1 cellular context compared by ENCODE assay signal in the genomic region with DNA sequence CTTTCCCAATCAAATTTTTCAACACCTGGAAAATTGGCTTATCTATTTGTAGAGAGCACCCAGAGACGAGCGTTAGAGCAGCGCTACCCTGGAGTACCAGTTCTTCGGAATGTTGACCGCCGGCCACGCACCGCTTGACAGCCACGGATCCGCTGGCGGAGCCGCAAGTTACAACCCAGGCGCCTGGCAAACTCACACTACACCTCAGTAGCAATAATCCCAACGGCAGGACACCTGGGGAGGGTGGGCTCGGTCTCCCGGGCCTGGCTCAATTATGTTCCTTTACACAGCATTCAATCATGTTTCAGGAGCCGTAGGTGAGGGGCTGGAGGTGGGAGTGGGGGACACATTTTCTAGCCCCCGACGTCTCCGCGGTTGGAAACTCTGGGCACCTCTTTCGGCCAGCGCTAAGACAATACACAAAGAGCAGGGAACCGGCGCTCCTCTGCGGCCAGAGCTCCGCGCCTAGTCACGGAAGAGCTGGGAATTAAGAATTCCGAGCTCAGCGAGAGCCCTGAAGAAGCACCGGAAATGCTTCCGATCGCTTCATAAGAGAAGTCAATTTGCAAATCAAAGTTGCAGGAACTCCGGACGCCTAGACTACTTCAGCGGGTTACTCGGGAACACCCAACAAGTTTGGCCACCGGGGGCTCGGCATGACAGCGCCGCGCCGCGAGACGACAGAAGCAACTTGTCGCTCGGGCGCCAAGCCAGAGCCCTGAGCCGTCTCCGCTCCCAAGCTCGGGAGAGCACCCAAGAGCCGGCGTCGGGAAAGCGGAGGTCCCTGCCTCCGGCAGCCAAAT.
TF ChIP-seq lines count a peak whose summit lies in the region.

No MANE protein-coding gene starts in this region.

TF ChIP-seq in K562, 482 proteins besides CTCF, POLR2A, EP300 and RAD21 (continued from another document):
- TF ChIP-seq RBBP5 (IDR thresholded peaks at IDR 0.05; ENCODE audit: borderline replicate concordance, insufficient read depth, low read length, poor library complexity, severe bottlenecking): no peak
- TF ChIP-seq, protein P1, sequence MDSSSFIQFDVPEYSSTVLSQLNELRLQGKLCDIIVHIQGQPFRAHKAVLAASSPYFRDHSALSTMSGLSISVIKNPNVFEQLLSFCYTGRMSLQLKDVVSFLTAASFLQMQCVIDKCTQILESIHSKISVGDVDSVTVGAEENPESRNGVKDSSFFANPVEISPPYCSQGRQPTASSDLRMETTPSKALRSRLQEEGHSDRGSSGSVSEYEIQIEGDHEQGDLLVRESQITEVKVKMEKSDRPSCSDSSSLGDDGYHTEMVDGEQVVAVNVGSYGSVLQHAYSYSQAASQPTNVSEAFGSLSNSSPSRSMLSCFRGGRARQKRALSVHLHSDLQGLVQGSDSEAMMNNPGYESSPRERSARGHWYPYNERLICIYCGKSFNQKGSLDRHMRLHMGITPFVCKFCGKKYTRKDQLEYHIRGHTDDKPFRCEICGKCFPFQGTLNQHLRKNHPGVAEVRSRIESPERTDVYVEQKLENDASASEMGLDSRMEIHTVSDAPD (CRISPR knock-in tag; IDR thresholded peaks at IDR 0.05): no peak
